Comparison of ENCODE assay signal across 17 cellular contexts in genomic region chr15:73005032-73005431, GRCh38. TPM values are rescaled to one million over a fixed set of nuclear protein-coding genes. Genes with fewer than 3 reads are reported as not detected.
DNase-seq lines count a peak whose midpoint lies in the region; FAIRE-seq and TF ChIP-seq lines count a peak whose summit lies in the region.
"Had no signal": no experiment of that assay in that cellular context is flagged by ENCODE, and none has a peak within 500 bp of the region (broad histone marks: within the 10 kb centered on the region; RNA-seq: fewer than 3 reads in every experiment).

No MANE protein-coding gene starts in this region.

- no peak overlapping the region for H3K4me3 ChIP-seq in esophagus muscularis mucosa
- H3K4me3 ChIP-seq in mesenchymal stem cell (ENCODE audit: insufficient read depth in 1 of 2, low read depth in 1 of 2, low read length in 2 of 2) = no peak overlapping the region
- no peak overlapping the region for H3K4me3 ChIP-seq in transverse colon
- no peak overlapping the region for H3K4me3 ChIP-seq in WERI-Rb-1 (ENCODE audit: low read depth, low read length)

- no peak overlapping the region for H2AFZ ChIP-seq in mesenchymal stem cell (ENCODE audit: low read depth, low read length)

- DNase-seq in HTR-8/SVneo (ENCODE audit: insufficient read length, low spot score) = no peak
- DNase-seq in esophagus muscularis mucosa (ENCODE audit: extremely low spot score) = peak; percentile 68
- DNase-seq in mesenchymal stem cell = no peak
- no peak for DNase-seq in transverse colon
- DNase-seq in midbrain (lab: John Stamatoyannopoulos, UW) = no peak
- no peak for DNase-seq in WERI-Rb-1
- no peak for DNase-seq in DMS79 (lab: John Stamatoyannopoulos, UW)
- no peak for DNase-seq in COLO668 (lab: John Stamatoyannopoulos, UW; ENCODE audit: unreplicated experiment)
- DNase-seq: C1 segment of cervical spinal cord; Caco-2; CD4-positive, alpha-beta memory T cell; DMS153; EL; GDM1 had no signal

- peak overlapping the region; percentile 47 for H2AK5ac ChIP-seq in mesenchymal stem cell (ENCODE audit: low read length, severe bottlenecking)

- no peak for TF ChIP-seq POLR2A in esophagus muscularis mucosa (IDR thresholded peaks at IDR 0.05; ENCODE audit: low read depth)
- no peak for TF ChIP-seq POLR2A in transverse colon (IDR thresholded peaks at IDR 0.05)

- H2BK12ac ChIP-seq in mesenchymal stem cell (ENCODE audit: low read length in 2 of 2) = no peak overlapping the region

- H3K14ac ChIP-seq in mesenchymal stem cell (ENCODE audit: low read length in 2 of 2) = no peak overlapping the region

- H2BK120ac ChIP-seq in mesenchymal stem cell (ENCODE audit: low read depth, low read length) = no peak overlapping the region

- TF ChIP-seq EP300 in esophagus muscularis mucosa (IDR thresholded peaks at IDR 0.05) (no peak), transverse colon (IDR thresholded peaks at IDR 0.05; ENCODE audit: low read depth) (no peak)

- 78% methylated on average over 2 of the region's 2 CpGs for WGBS in esophagus muscularis mucosa
- 91% methylated on average over 2 of the region's 2 CpGs for WGBS in mesenchymal stem cell
- 58 to 63% methylated on average over 2 of the region's 2 CpGs for WGBS in transverse colon (ENCODE audit: low coverage in 1 of 2), 2 donors

- H3K27ac ChIP-seq in esophagus muscularis mucosa (replicated peaks in 1 of 4) (no peak overlapping the region), mesenchymal stem cell (ENCODE audit: low read length, poor library complexity, severe bottlenecking) (no peak overlapping the region), transverse colon (peak overlapping the region; percentile 24 to 51 (median 46)), WERI-Rb-1 (no peak overlapping the region)

- no peak overlapping the region for H2BK5ac ChIP-seq in mesenchymal stem cell (ENCODE audit: low read depth, low read length, poor library complexity, severe bottlenecking)

- in situ Hi-C loops in transverse colon (cut with MboI; ENCODE audit: low pct_ligation_motif_present in 1 of 4, low pct_unique_long_range_greater_than_20kb in 1 of 4, low sequenced_read_pairs in 3 of 4) = no loop called here

- peaks cover 0 to 6% (median 0%) of the 10 kb centered on the region in 4 donors for H3K27me3 ChIP-seq in esophagus muscularis mucosa
- H3K27me3 ChIP-seq in mesenchymal stem cell (ENCODE audit: control insufficient read depth in 1 of 2, insufficient read depth in 1 of 2, low read length in 2 of 2) = peaks cover 0 to 4% of the 10 kb centered on the region in 2 experiments
- no peaks in the 10 kb centered on the region for H3K27me3 ChIP-seq in transverse colon
- H3K27me3 ChIP-seq in WERI-Rb-1 (ENCODE audit: insufficient read depth, low read depth, severe bottlenecking) = no peaks in the 10 kb centered on the region

- no peak overlapping the region for H4K91ac ChIP-seq in mesenchymal stem cell (ENCODE audit: low read length)

- intact Hi-C loops in esophagus muscularis mucosa (cut with DNase I) (no loop called here), transverse colon (cut with DNase I; ENCODE audit: low total_unique reads) (no loop called here)

- no peak overlapping the region for H3K4ac ChIP-seq in mesenchymal stem cell (ENCODE audit: low read depth in 1 of 2, low read length in 2 of 2)

- no peaks in the 10 kb centered on the region for H3K79me1 ChIP-seq in mesenchymal stem cell (replicated peaks; ENCODE audit: low read length, poor library complexity, severe bottlenecking)

- no peak overlapping the region for H3K18ac ChIP-seq in mesenchymal stem cell (ENCODE audit: low read depth in 1 of 2, low read length in 2 of 2)

- peak; percentile 9 for FAIRE-seq in HTR-8/SVneo (lab: Jason Lieb, UNC)
- FAIRE-seq: A204.1, GM12891, GM18507 had no signal

- no peak overlapping the region for H3K9ac ChIP-seq in mesenchymal stem cell (ENCODE audit: low read length)

- no peak overlapping the region for H4K8ac ChIP-seq in mesenchymal stem cell (ENCODE audit: low read length)

- H3K4me1 ChIP-seq in esophagus muscularis mucosa (peaks cover 0 to 8% (median 2%) of the 10 kb centered on the region in 4 donors), mesenchymal stem cell (ENCODE audit: control insufficient read depth, insufficient read depth, low read depth, low read length) (peaks cover 10% of the 10 kb centered on the region), transverse colon (peaks cover 0 to 11% (median 4%) of the 10 kb centered on the region in 4 donors)
- H3K4me1 ChIP-seq: Caco-2 had no signal

- H3K23ac ChIP-seq in mesenchymal stem cell (ENCODE audit: low read length in 2 of 2) = no peak overlapping the region

- TF ChIP-seq CTCF in esophagus muscularis mucosa (IDR thresholded peaks at IDR 0.05) = no peak
- no peak for TF ChIP-seq CTCF in transverse colon (IDR thresholded peaks at IDR 0.05)
- TF ChIP-seq CTCF in WERI-Rb-1 (IDR thresholded peaks at IDR 0.05; ENCODE audit: low read depth, low read length) = no peak

- H2BK15ac ChIP-seq in mesenchymal stem cell (ENCODE audit: low read depth, poor library complexity, severe bottlenecking) = no peak overlapping the region

- no peak overlapping the region for H3K4me2 ChIP-seq in mesenchymal stem cell (ENCODE audit: low read length, poor library complexity, severe bottlenecking)

- H3K9me3 ChIP-seq in esophagus muscularis mucosa (no peaks in the 10 kb centered on the region), mesenchymal stem cell (ENCODE audit: control insufficient read depth, low read length) (no peaks in the 10 kb centered on the region), transverse colon (no peaks in the 10 kb centered on the region), WERI-Rb-1 (ENCODE audit: severe bottlenecking) (no peaks in the 10 kb centered on the region)
- H3K9me3 ChIP-seq: Caco-2 had no signal

- no peaks in the 10 kb centered on the region for H3K36me3 ChIP-seq in esophagus muscularis mucosa
- no peaks in the 10 kb centered on the region for H3K36me3 ChIP-seq in mesenchymal stem cell (ENCODE audit: control insufficient read depth in 1 of 2, insufficient read depth in 2 of 2, low read depth in 1 of 2, low read length in 2 of 2)
- no peaks in the 10 kb centered on the region for H3K36me3 ChIP-seq in transverse colon
- H3K36me3 ChIP-seq in WERI-Rb-1 = no peaks in the 10 kb centered on the region

RNA-seq across cellular contexts. Expression of gene NEO1, which starts 47.2 kb away (rescaled TPM):
- total RNA-seq in esophagus muscularis mucosa (10 to 100 TPM; 38.2 to 61.2 (median 53.5) TPM), transverse colon (100 to 1,000 TPM; 100 to 188 (median 135) TPM)
- polyA plus RNA-seq in mesenchymal stem cell (2013, experiment 1 of 2) = 90.4 TPM
- 85.2 TPM for polyA plus RNA-seq in mesenchymal stem cell (2013, experiment 2 of 2)

Comparison
In these comparisons a context has a peak if more than half of its experiments do, and no peak if none do; other contexts are left out.
1. H3K27ac ChIP-seq: peak in transverse colon (4 of 4); none in esophagus muscularis mucosa (0 of 4), mesenchymal stem cell (single experiment) and WERI-Rb-1 (single experiment).